In genomic region chr9:35842795-35843194, GRCh38 we compare ENCODE assay signal across 15 cellular contexts. TPM values are rescaled to one million over a fixed set of nuclear protein-coding genes. Genes with fewer than 3 reads are reported as not detected.
DNase-seq lines count a peak whose midpoint lies in the region; ATAC-seq and TF ChIP-seq lines count a peak whose summit lies in the region.
"Had no signal": no experiment of that assay in that cellular context is flagged by ENCODE, and none has a peak within 500 bp of the region (broad histone marks: within the 10 kb centered on the region; RNA-seq: fewer than 3 reads in every experiment).

No MANE protein-coding gene starts in this region.

- dilution Hi-C loops in IMR-90 (cut with HindIII; ENCODE audit: low sequenced_read_pairs, unreplicated experiment) = no loop called here

- H2AK9ac ChIP-seq in IMR-90 (replicated peaks; ENCODE audit: low read depth, low read length, poor library complexity) = no peak overlapping the region

- no peak for TF ChIP-seq RAD21 in IMR-90 (IDR thresholded peaks at IDR 0.05; ENCODE audit: low read length)

- peaks cover 23 to 36% (median 24%) of the 10 kb centered on the region in 3 donors for H3K27me3 Mint-ChIP-seq in CD14-positive monocyte (ENCODE audit: low read depth in 3 of 3)

- peak overlapping the region; percentile 20 to 80 for H3K4me3 Mint-ChIP-seq in CD14-positive monocyte
- H3K4me3 Mint-ChIP-seq: mesothelial cell of epicardium had no signal

- no peak overlapping the region for H2BK20ac ChIP-seq in IMR-90 (ENCODE audit: low read depth, low read length)

- peaks cover 23% of the 10 kb centered on the region for H3K9me1 ChIP-seq in IMR-90 (ENCODE audit: insufficient read depth, low read length)

- ATAC-seq in GM19043 (IDR thresholded peaks at IDR 0.05; ENCODE audit: low read depth, unreplicated experiment) = peak; percentile 49
- peak; percentile 76 for ATAC-seq in HG02759 (IDR thresholded peaks at IDR 0.05; ENCODE audit: unreplicated experiment)
- ATAC-seq in IMR-90 (ENCODE audit: low read depth) = no peak

- no peaks in the 10 kb centered on the region for H3K79me2 ChIP-seq in hepatocyte

- H3K4me2 ChIP-seq in IMR-90 (ENCODE audit: low read depth, low read length) (no peak overlapping the region), hepatocyte (no peak overlapping the region)

- H3K36me3 ChIP-seq in IMR-90 (ENCODE audit: control insufficient read depth, insufficient read depth, low read length) = peaks cover 9% of the 10 kb centered on the region
- no peaks in the 10 kb centered on the region for H3K36me3 ChIP-seq in hepatocyte (replicated peaks; ENCODE audit: insufficient read depth, low read depth)

- H3K27ac ChIP-seq in IMR-90 (ENCODE audit: insufficient read depth, low read length) (no peak overlapping the region), hepatocyte (no peak overlapping the region)

- H4K20me1 ChIP-seq in IMR-90 (ENCODE audit: insufficient read depth, low read length) = peaks cover 9% of the 10 kb centered on the region; the same call in 1 of the 2 replicates
- no peaks in the 10 kb centered on the region for H4K20me1 ChIP-seq in hepatocyte (ENCODE audit: insufficient read depth, poor library complexity, severe bottlenecking)

- peaks cover 80% of the 10 kb centered on the region for H3K4me1 Mint-ChIP-seq in CD14-positive monocyte

- H3K14ac ChIP-seq in IMR-90 (replicated peaks; ENCODE audit: low read depth, low read length) = no peak overlapping the region

- H2BK5ac ChIP-seq in IMR-90 (ENCODE audit: low read depth, low read length, poor library complexity, severe bottlenecking) = no peak overlapping the region

- H3K56ac ChIP-seq in IMR-90 (ENCODE audit: extremely low read depth, insufficient read depth, low read length) = no peak overlapping the region

- H3K27me3 ChIP-seq in IMR-90 (ENCODE audit: control insufficient read depth, insufficient read depth, low read length) = no peaks in the 10 kb centered on the region
- H3K27me3 ChIP-seq in hepatocyte = no peaks in the 10 kb centered on the region

- WGBS in IMR-90 (ENCODE audit: extremely low coverage in 2 of 2, insufficient read length in 1 of 2), 2 experiments = 80% methylated on average over 1 of the region's 3 CpGs; no CpG with 5 or more reads in 1 of the 2 experiments
- 94% methylated on average over 3 of the region's 3 CpGs for WGBS in hepatocyte (ENCODE audit: low lambda C conversion rate, missing lambda C conversion rate)

- no peaks in the 10 kb centered on the region for H3K9me2 ChIP-seq in hepatocyte (replicated peaks; ENCODE audit: insufficient read depth)

- TF ChIP-seq POLR2A in IMR-90 (IDR thresholded peaks at IDR 0.05; ENCODE audit: low read depth, low read length) = no peak

- no peak overlapping the region for H4K8ac ChIP-seq in IMR-90 (ENCODE audit: low read depth in 2 of 2, low read length in 2 of 2)

- H3K4ac ChIP-seq in IMR-90 (ENCODE audit: low read depth, low read length) = peak overlapping the region; percentile 14; the same call in 1 of the 2 replicates

- H3K4me1 ChIP-seq in IMR-90 (ENCODE audit: control insufficient read depth, insufficient read depth, low read length) (peaks cover 18% of the 10 kb centered on the region), hepatocyte (ENCODE audit: insufficient read depth) (peaks cover 24% of the 10 kb centered on the region)

- in situ Hi-C loops in IMR-90 (cut with MboI; ENCODE audit: low sequenced_read_pairs) = no loop called here

- no peaks in the 10 kb centered on the region for H3K9me3 ChIP-seq in IMR-90 (ENCODE audit: control insufficient read depth, insufficient read depth, low read length)
- no peaks in the 10 kb centered on the region for H3K9me3 ChIP-seq in hepatocyte (ENCODE audit: low read depth)

- DNase-seq in CD14-positive monocyte (ENCODE audit: low spot score) (no peak), IMR-90 (no peak), dedifferentiated amniotic fluid mesenchymal stem cell (ENCODE audit: extremely low spot score) (no peak), hepatocyte (ENCODE audit: low spot score) (no peak), NOMO-1 treated with DMSO at 0.1 percent for 48 hours (lab: John Stamatoyannopoulos, UW; ENCODE audit: unreplicated experiment) (no peak)
- no peak for DNase-seq in activated CD4-positive, alpha-beta T cell treated with anti-CD3 and anti-CD28 coated beads, Interleukin-2, amount 50 U/mL, for 1 hour
- DNase-seq: activated CD4-positive, alpha-beta T cell treated with anti-CD3 and anti-CD28 coated beads for 1 hour; activated effector memory CD4-positive, alpha-beta T cell treated with anti-CD3 and anti-CD28 coated beads, Interleukin-2, amount 50 U/mL, for 16 hours; NCI-H748 treated with DMSO at 0.1 percent for 48 hours had no signal

- CTCF ChIA-PET in IMR-90 (lab: Yijun Ruan, JAX) = no interaction called here

- peaks cover 4 to 6% of the 10 kb centered on the region in 2 experiments; a peak in 1 of 4 replicates for H3K79me1 ChIP-seq in IMR-90 (ENCODE audit: low read depth in 1 of 2, low read length in 2 of 2)

- no peak overlapping the region for H3K4me3 ChIP-seq in IMR-90 (ENCODE audit: insufficient read depth, low read depth, low read length)
- H3K4me3 ChIP-seq in hepatocyte = no peak overlapping the region

- BruUV-seq in IMR-90 (replicated peaks; lab: Mats Ljungman, UMichigan) = no TSS peak

- intact Hi-C loops in CD14-positive monocyte (cut with micrococcal nuclease) (no loop called here), IMR-90 (cut with micrococcal nuclease) (no loop called here)

- no peak overlapping the region for H2BK120ac ChIP-seq in IMR-90 (ENCODE audit: low read depth, low read length)

- H2BK15ac ChIP-seq in IMR-90 (ENCODE audit: low read depth, low read length) = no peak overlapping the region

- H3K23ac ChIP-seq in IMR-90 (ENCODE audit: low read depth, low read length) = no peak overlapping the region

- no peak overlapping the region for H3K18ac ChIP-seq in IMR-90 (ENCODE audit: low read depth, low read length)

- no peak overlapping the region for H2AK5ac ChIP-seq in IMR-90 (ENCODE audit: low read depth, low read length)

- H3K9me3 Mint-ChIP-seq in CD14-positive monocyte = peaks cover 7 to 10% (median 8%) of the 10 kb centered on the region in 7 donors
- H3K9me3 Mint-ChIP-seq: mesothelial cell of epicardium had no signal

- TF ChIP-seq CTCF in CD14-positive monocyte (IDR thresholded peaks at IDR 0.05) = no peak
- TF ChIP-seq CTCF in IMR-90 (conservative IDR thresholded peaks at IDR 0.05; ENCODE audit: low read depth, low read length) = no peak
- no peak for TF ChIP-seq CTCF in hepatocyte (IDR thresholded peaks at IDR 0.05; ENCODE audit: poor library complexity)

- peaks cover 40 to 48% of the 10 kb centered on the region in 2 donors for H3K36me3 Mint-ChIP-seq in CD14-positive monocyte

- no peak overlapping the region for H4K91ac ChIP-seq in IMR-90 (ENCODE audit: insufficient read depth, low read depth, low read length)

- no peak overlapping the region for H3K9ac ChIP-seq in IMR-90 (ENCODE audit: low read depth, low read length)

- POLR2A ChIA-PET in IMR-90 (lab: Charles Lee; ENCODE audit: unreplicated experiment) = no interaction called here

- no peak overlapping the region for H2AFZ ChIP-seq in IMR-90 (replicated peaks; ENCODE audit: low read length, poor library complexity)
- H2AFZ ChIP-seq in hepatocyte = no peak overlapping the region

- H4K5ac ChIP-seq in IMR-90 (ENCODE audit: low read depth, low read length) = no peak overlapping the region

- peak overlapping the region; percentile 54 to 98 (median 80) for H3K27ac Mint-ChIP-seq in CD14-positive monocyte
- H3K27ac Mint-ChIP-seq: mesothelial cell of epicardium had no signal

TF ChIP-seq in IMR-90, 13 proteins besides CTCF, POLR2A, EP300 and RAD21 (continues in another document):
- TF ChIP-seq RCOR1 (IDR thresholded peaks at IDR 0.05; ENCODE audit: insufficient replicate concordance, low read length) = no peak
- TF ChIP-seq CEBPB (IDR thresholded peaks at IDR 0.05; ENCODE audit: low read depth, low read length) = no peak
- no peak for TF ChIP-seq MXI1 (IDR thresholded peaks at IDR 0.05; ENCODE audit: borderline replicate concordance, low read depth, low read length)
- TF ChIP-seq MAFK (IDR thresholded peaks at IDR 0.05; ENCODE audit: low read depth, low read length) = no peak
- no peak for TF ChIP-seq CHD1 (IDR thresholded peaks at IDR 0.05; ENCODE audit: low read depth, low read length)
- no peak for TF ChIP-seq SMC3 (IDR thresholded peaks at IDR 0.05; ENCODE audit: low read depth, low read length)

RNA-seq across cellular contexts. Expression of gene TMEM8B, which starts 13.8 kb away (rescaled TPM):
- polyA plus RNA-seq in CD14-positive monocyte = 1 to 10 TPM; 2.6 to 3.8 TPM
- 0.56 and 0.72 TPM in 2 replicates for total RNA-seq in IMR-90 (2012; rRNA removed)
- polyA plus RNA-seq in IMR-90 (2012; rRNA removed) = 8.2 and 8.3 TPM in 2 replicates
- 4.6 and 10.5 TPM in 2 replicates for polyA plus RNA-seq in IMR-90 (2012; cell fraction: cytosol; rRNA removed)
- polyA plus RNA-seq in IMR-90 (2012; cell fraction: nucleus; rRNA removed; ENCODE audit: low replicate concordance) = 24.1 and 54.4 TPM in 2 replicates
- total RNA-seq in hepatocyte = 7.5 and 12.3 TPM in 2 replicates
- 13.4 and 14.6 TPM in 2 replicates for polyA plus RNA-seq in hepatocyte

RNA-seq across cellular contexts. Expression of gene FAM221B, which starts 14.3 kb away (rescaled TPM):
- polyA plus RNA-seq in CD14-positive monocyte = under 1 TPM in 1 of 2 donors, not detected in 1; 0.05 TPM
- total RNA-seq in IMR-90 (2012; rRNA removed) = not detected in 2 replicates
- polyA plus RNA-seq in IMR-90 (2012; rRNA removed) = not detected in 2 replicates
- not detected in 2 replicates for polyA plus RNA-seq in IMR-90 (2012; cell fraction: cytosol; rRNA removed)
- not detected in 2 replicates for polyA plus RNA-seq in IMR-90 (2012; cell fraction: nucleus; rRNA removed; ENCODE audit: low replicate concordance)
- not detected in 2 replicates for total RNA-seq in hepatocyte
- 0.26 TPM in 1 of 2 replicates, not detected in the other for polyA plus RNA-seq in hepatocyte
- total RNA-seq: bronchial epithelial cell, Daoy, temporal lobe had no signal

RNA-seq across cellular contexts. Expression of gene OR13J1, which starts 27.4 kb away (rescaled TPM):
- polyA plus RNA-seq in CD14-positive monocyte (not detected), IMR-90 (2012; rRNA removed) (not detected in 2 replicates), hepatocyte (not detected in 2 replicates)
- total RNA-seq in IMR-90 (2012; rRNA removed) (not detected in 2 replicates), hepatocyte (not detected in 2 replicates)
- polyA plus RNA-seq in IMR-90 (2012; cell fraction: cytosol; rRNA removed) = not detected in 2 replicates
- not detected in 2 replicates for polyA plus RNA-seq in IMR-90 (2012; cell fraction: nucleus; rRNA removed; ENCODE audit: low replicate concordance)
- total RNA-seq: bronchial epithelial cell, Daoy, mesothelial cell of epicardium, temporal lobe had no signal

RNA-seq across cellular contexts. Expression of gene HINT2, which starts 28.0 kb away (rescaled TPM):
- polyA plus RNA-seq in CD14-positive monocyte = 10 to 100 TPM; 59.1 to 64.5 TPM
- total RNA-seq in IMR-90 (2012; rRNA removed) = 6.7 and 7.5 TPM in 2 replicates
- polyA plus RNA-seq in IMR-90 (2012; rRNA removed) = 17.4 and 20.6 TPM in 2 replicates
- polyA plus RNA-seq in IMR-90 (2012; cell fraction: cytosol; rRNA removed) = 26.5 and 46.4 TPM in 2 replicates
- polyA plus RNA-seq in IMR-90 (2012; cell fraction: nucleus; rRNA removed; ENCODE audit: low replicate concordance) = 10.9 and 11.6 TPM in 2 replicates
- 31.9 and 45.7 TPM in 2 replicates for total RNA-seq in hepatocyte
- polyA plus RNA-seq in hepatocyte = 81.4 and 87.3 TPM in 2 replicates

RNA-seq across cellular contexts. Expression of gene SPAG8, which starts 30.7 kb away (rescaled TPM):
- polyA plus RNA-seq in CD14-positive monocyte (under 1 TPM; 0.52 to 0.68 TPM), IMR-90 (2012; rRNA removed) (0.62 and 0.84 TPM in 2 replicates), hepatocyte (0.55 and 0.63 TPM in 2 replicates)
- total RNA-seq in IMR-90 (2012; rRNA removed) (0.28 and 0.72 TPM in 2 replicates), hepatocyte (0.10 and 1.4 TPM in 2 replicates)
- 0.35 and 0.49 TPM in 2 replicates for polyA plus RNA-seq in IMR-90 (2012; cell fraction: cytosol; rRNA removed)
- 4.4 and 5.1 TPM in 2 replicates for polyA plus RNA-seq in IMR-90 (2012; cell fraction: nucleus; rRNA removed; ENCODE audit: low replicate concordance)
